In genomic region chr11:43682081-43682480, GRCh38 we compare ENCODE assay signal across 8 cellular contexts. TPM values are rescaled to one million over a fixed set of nuclear protein-coding genes. Genes with fewer than 3 reads are reported as not detected.
DNase-seq lines count a peak whose midpoint lies in the region; ATAC-seq and TF ChIP-seq lines count a peak whose summit lies in the region.
"Not testable (repeated sequence)": the region's sequence is repeated elsewhere in the genome, so short reads cannot be mapped to it uniquely, and the experiment has no call there.

No MANE protein-coding gene starts in this region.

- peak overlapping the region; percentile 78 for H3K27ac ChIP-seq in DND-41 (ENCODE audit: low read length)
- H3K27ac ChIP-seq in Karpas-422 (ENCODE audit: low read length): peak overlapping the region; percentile 90
- H3K27ac ChIP-seq in SJSA1; endodermal cell (ENCODE audit: low read depth, low read length); upper lobe of right lung: not testable (repeated sequence)
- H3K27ac ChIP-seq in neutrophil: peak overlapping the region; percentile 90

- not testable (repeated sequence) for H3K9me3 ChIP-seq in DND-41 (ENCODE audit: insufficient read depth, low read length, severe bottlenecking); Karpas-422 (ENCODE audit: low read length); SJSA1 (replicated peaks); endodermal cell (ENCODE audit: control insufficient read depth, low read length); neutrophil; upper lobe of right lung

- peak overlapping the region; percentile 93 for H3K27ac Mint-ChIP-seq in activated naive CD4-positive, alpha-beta T cell treated with anti-CD3 and anti-CD28 coated beads, Interleukin-2, amount 50 U/mL, for 24 hours
- H3K27ac Mint-ChIP-seq in endodermal cell (peak overlapping the region; percentile 98), immature natural killer cell (peak overlapping the region; percentile 74 to 98 (median 94))

- H3K9ac ChIP-seq in DND-41 (ENCODE audit: low read depth, low read length): peak overlapping the region; percentile 91
- peak overlapping the region; percentile 99 for H3K9ac ChIP-seq in Karpas-422 (ENCODE audit: low read length)
- H3K9ac ChIP-seq in endodermal cell (ENCODE audit: extremely low read depth, low read length, poor library complexity, severe bottlenecking): peak overlapping the region; percentile 93

- H2AFZ ChIP-seq in DND-41 (ENCODE audit: low read depth, low read length): peak overlapping the region; percentile 92
- H2AFZ ChIP-seq in Karpas-422 (ENCODE audit: low read length): not testable (repeated sequence)

- H3K4me3 ChIP-seq in DND-41 (ENCODE audit: low read depth in 1 of 2, low read length in 2 of 2) (peak overlapping the region; percentile 59 to 61; a peak in 3 of 4 replicates), Karpas-422 (ENCODE audit: low read length) (peak overlapping the region; percentile 94), SJSA1 (peak overlapping the region; percentile 67; the same call in 1 of the 2 replicates), endodermal cell (ENCODE audit: low read length) (peak overlapping the region; percentile 100), neutrophil (ENCODE audit: low read depth in 1 of 2, low read length in 1 of 2) (peak overlapping the region; percentile 85 to 95), upper lobe of right lung (peak overlapping the region; percentile 71)

- not testable (repeated sequence) for H3K9me3 Mint-ChIP-seq in activated naive CD4-positive, alpha-beta T cell treated with anti-CD3 and anti-CD28 coated beads, Interleukin-2, amount 50 U/mL, for 24 hours; immature natural killer cell
- H3K9me3 Mint-ChIP-seq in endodermal cell: peaks cover 21% of the 10 kb centered on the region

- DNase-seq in DND-41 (peak; percentile 31), Karpas-422 (peak; percentile 54)
- DNase-seq in SJSA1 (ENCODE audit: low read depth in 1 of 2, low spot score in 2 of 2); endodermal cell; immature natural killer cell; upper lobe of right lung: not testable (repeated sequence)

- H3K27me3 Mint-ChIP-seq in activated naive CD4-positive, alpha-beta T cell treated with anti-CD3 and anti-CD28 coated beads, Interleukin-2, amount 50 U/mL, for 24 hours: not testable (repeated sequence)
- peaks cover 10% of the 10 kb centered on the region for H3K27me3 Mint-ChIP-seq in endodermal cell (ENCODE audit: insufficient read depth)
- peaks cover 7 to 15% (median 8%) of the 10 kb centered on the region in 3 donors for H3K27me3 Mint-ChIP-seq in immature natural killer cell (ENCODE audit: low read depth in 3 of 3)

- H3K4me2 ChIP-seq in DND-41 (ENCODE audit: insufficient read depth, low read length) (peak overlapping the region; percentile 72), Karpas-422 (ENCODE audit: low read depth, low read length, poor library complexity, severe bottlenecking) (peak overlapping the region; percentile 78)

- H3K4me3 Mint-ChIP-seq in activated naive CD4-positive, alpha-beta T cell treated with anti-CD3 and anti-CD28 coated beads, Interleukin-2, amount 50 U/mL, for 24 hours: peak overlapping the region; percentile 97
- H3K4me3 Mint-ChIP-seq in endodermal cell (peak overlapping the region; percentile 94), immature natural killer cell (peak overlapping the region; percentile 88 to 99 (median 94))

- H3K36me3 Mint-ChIP-seq in activated naive CD4-positive, alpha-beta T cell treated with anti-CD3 and anti-CD28 coated beads, Interleukin-2, amount 50 U/mL, for 24 hours: peaks cover 13% of the 10 kb centered on the region
- peaks cover 28% of the 10 kb centered on the region for H3K36me3 Mint-ChIP-seq in endodermal cell (ENCODE audit: low read depth)
- H3K36me3 Mint-ChIP-seq in immature natural killer cell: peaks cover 10 to 14% (median 12%) of the 10 kb centered on the region in 3 donors

- peaks cover 52% of the 10 kb centered on the region for H3K4me1 Mint-ChIP-seq in activated naive CD4-positive, alpha-beta T cell treated with anti-CD3 and anti-CD28 coated beads, Interleukin-2, amount 50 U/mL, for 24 hours
- H3K4me1 Mint-ChIP-seq in endodermal cell (peaks cover 39% of the 10 kb centered on the region), immature natural killer cell (peaks cover 23 to 33% of the 10 kb centered on the region in 2 donors)

- H3K79me2 ChIP-seq in DND-41 (ENCODE audit: insufficient read depth, low read length) (peaks cover 64% of the 10 kb centered on the region), Karpas-422 (ENCODE audit: low read length) (peaks cover 65% of the 10 kb centered on the region)

- H3K27me3 ChIP-seq in DND-41 (ENCODE audit: insufficient read depth, low read length, poor library complexity); Karpas-422 (ENCODE audit: low read length); SJSA1 (replicated peaks); endodermal cell (ENCODE audit: control insufficient read depth, insufficient read depth, low read length, poor library complexity, severe bottlenecking); neutrophil; upper lobe of right lung: not testable (repeated sequence)

- H3K36me3 ChIP-seq in DND-41 (ENCODE audit: insufficient read depth, low read length) (peaks cover 29% of the 10 kb centered on the region), Karpas-422 (ENCODE audit: insufficient read depth, low read length) (peaks cover 29% of the 10 kb centered on the region), SJSA1 (peaks cover 15% of the 10 kb centered on the region), endodermal cell (ENCODE audit: control insufficient read depth, insufficient read depth, low read length) (peaks cover 25% of the 10 kb centered on the region), upper lobe of right lung (peaks cover 14% of the 10 kb centered on the region)
- not testable (repeated sequence) for H3K36me3 ChIP-seq in neutrophil

- not testable (repeated sequence) for ATAC-seq in DND-41 (ENCODE audit: insufficient read depth, low read depth); upper lobe of right lung

- intact Hi-C loops in upper lobe of right lung (cut with DNase I): not testable (repeated sequence)

- not testable (repeated sequence) for TF ChIP-seq CTCF in DND-41 (IDR thresholded peaks at IDR 0.05; ENCODE audit: borderline replicate concordance, extremely low read depth, low read length, poor library complexity, severe bottlenecking); endodermal cell (conservative IDR thresholded peaks at IDR 0.05); neutrophil (IDR thresholded peaks at IDR 0.05); upper lobe of right lung (IDR thresholded peaks at IDR 0.05)

- WGBS in endodermal cell (ENCODE audit: insufficient coverage in 1 of 2, insufficient read length in 1 of 2), 2 experiments: 88 to 91% methylated on average over 10 to 11 of the region's 11 CpGs

- H3K9me2 ChIP-seq in Karpas-422 (replicated peaks; ENCODE audit: insufficient read depth, low read length): not testable (repeated sequence)

- H4K20me1 ChIP-seq in DND-41 (ENCODE audit: insufficient read depth, low read length): peaks cover 12% of the 10 kb centered on the region; the same call in 1 of the 2 replicates
- H4K20me1 ChIP-seq in Karpas-422 (ENCODE audit: insufficient read depth, low read depth, low read length): not testable (repeated sequence)

- H3K4me1 ChIP-seq in DND-41 (ENCODE audit: insufficient read depth, low read length): peaks cover 52% of the 10 kb centered on the region
- peaks cover 53% of the 10 kb centered on the region for H3K4me1 ChIP-seq in Karpas-422 (ENCODE audit: low read length)
- not testable (repeated sequence) for H3K4me1 ChIP-seq in SJSA1 (replicated peaks); endodermal cell (ENCODE audit: control insufficient read depth, insufficient read depth, low read length)
- peaks cover 55 to 66% of the 10 kb centered on the region in 2 experiments for H3K4me1 ChIP-seq in neutrophil (ENCODE audit: control insufficient read depth in 1 of 2, insufficient read depth in 1 of 2, low read depth in 1 of 2, low read length in 1 of 2)
- H3K4me1 ChIP-seq in upper lobe of right lung: peaks cover 35% of the 10 kb centered on the region

RNA-seq across cellular contexts. Expression of gene HSD17B12, which starts 1.5 kb away (rescaled TPM):
- total RNA-seq in Karpas-422 (2014; rRNA removed; shearing (Covaris generic); ENCODE audit: low replicate concordance): 156 and 355 TPM in 2 replicates
- total RNA-seq in SJSA1 (2014; rRNA removed; shearing (Covaris generic)): 76.9 and 96.9 TPM in 2 replicates
- 100 to 1,000 TPM; 109 to 138 TPM for total RNA-seq in endodermal cell
- 119 TPM for polyA plus RNA-seq in endodermal cell (2013, experiment 1 of 2)
- 116 TPM for polyA plus RNA-seq in endodermal cell (2013, experiment 2 of 2)
- polyA plus RNA-seq in immature natural killer cell: 10 to 100 TPM; 22.0 to 32.4 (median 30.2) TPM
- total RNA-seq in upper lobe of right lung: 99.8 TPM
